ENCODE assay signal across 1 cellular context in genomic region chr10:103350522-103351260, GRCh38.
TF ChIP-seq lines count a peak whose summit lies in the region.

A gene with protein sequence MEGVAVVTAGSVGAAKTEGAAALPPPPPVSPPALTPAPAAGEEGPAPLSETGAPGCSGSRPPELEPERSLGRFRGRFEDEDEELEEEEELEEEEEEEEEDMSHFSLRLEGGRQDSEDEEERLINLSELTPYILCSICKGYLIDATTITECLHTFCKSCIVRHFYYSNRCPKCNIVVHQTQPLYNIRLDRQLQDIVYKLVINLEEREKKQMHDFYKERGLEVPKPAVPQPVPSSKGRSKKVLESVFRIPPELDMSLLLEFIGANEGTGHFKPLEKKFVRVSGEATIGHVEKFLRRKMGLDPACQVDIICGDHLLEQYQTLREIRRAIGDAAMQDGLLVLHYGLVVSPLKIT (minus strand): TSS chr10:103351140. CDS start chr10:103351066, 74 bp downstream.

TF ChIP-seq in HEK293, 187 proteins besides CTCF, POLR2A, EP300 and RAD21 (continued from another document and continues in another):
- TF ChIP-seq ZBTB6 (tag by site-specific recombination; IDR thresholded peaks at IDR 0.05) (peak; percentile 53; the same call in 1 of the 2 replicates), ZNF791 (tag by site-specific recombination; IDR thresholded peaks at IDR 0.05) (no peak), KLF7 (tag by site-specific recombination; IDR thresholded peaks at IDR 0.05; ENCODE audit: borderline replicate concordance) (no peak), ZNF837 (tag by site-specific recombination; IDR thresholded peaks at IDR 0.05) (no peak), ZNF302 (tag by site-specific recombination; IDR thresholded peaks at IDR 0.05; ENCODE audit: low read depth) (no peak), ZNF777 (tag by site-specific recombination; IDR thresholded peaks at IDR 0.05; ENCODE audit: borderline replicate concordance) (peak; percentile 55; the same call in 1 of the 2 replicates), ZNF16 (tag by site-specific recombination; IDR thresholded peaks at IDR 0.05; ENCODE audit: low read depth) (no peak), ZNF792 (tag by site-specific recombination; IDR thresholded peaks at IDR 0.05) (no peak), ZNF600 (tag by site-specific recombination; IDR thresholded peaks at IDR 0.05) (peak; percentile 70; the same call in 1 of the 2 replicates), ZNF214 (tag by site-specific recombination; IDR thresholded peaks at IDR 0.05; ENCODE audit: borderline replicate concordance) (no peak), RBAK (tag by site-specific recombination; IDR thresholded peaks at IDR 0.05) (no peak), ZNF221 (tag by site-specific recombination; IDR thresholded peaks at IDR 0.05; ENCODE audit: borderline replicate concordance) (no peak), ZSCAN18 (tag by site-specific recombination; IDR thresholded peaks at IDR 0.05) (no peak), KLF10 (tag by site-specific recombination; IDR thresholded peaks at IDR 0.05) (0 out of 2 replicates have a peak, but pooled peaks have one; percentile 50), ZNF394 (tag by site-specific recombination; IDR thresholded peaks at IDR 0.05; ENCODE audit: borderline replicate concordance) (peak; percentile 8; the same call in 1 of the 2 replicates), ZNF274 (IDR thresholded peaks at IDR 0.05; ENCODE audit: low read length) (no peak), ZNF274 (tag by site-specific recombination; IDR thresholded peaks at IDR 0.05; ENCODE audit: borderline replicate concordance) (no peak), ZNF114 (tag by site-specific recombination; IDR thresholded peaks at IDR 0.05) (no peak), ZNF624 (tag by site-specific recombination; IDR thresholded peaks at IDR 0.05) (no peak), ZNF596 (tag by site-specific recombination; IDR thresholded peaks at IDR 0.05) (no peak), HOXC10 (CRISPR knock-in tag; IDR thresholded peaks at IDR 0.05) (no peak), ZNF202 (tag by site-specific recombination; IDR thresholded peaks at IDR 0.05; ENCODE audit: borderline replicate concordance) (no peak), ZNF19 (tag by site-specific recombination; IDR thresholded peaks at IDR 0.05; ENCODE audit: low read depth) (no peak), ZNF670 (tag by site-specific recombination; IDR thresholded peaks at IDR 0.05; ENCODE audit: low read depth) (no peak), ZNF560 (tag by site-specific recombination; IDR thresholded peaks at IDR 0.05; ENCODE audit: borderline replicate concordance) (no peak), ZNF488 (tag by site-specific recombination; IDR thresholded peaks at IDR 0.05) (no peak), ZSCAN16 (tag by site-specific recombination; IDR thresholded peaks at IDR 0.05) (no peak), ZNF621 (tag by site-specific recombination; IDR thresholded peaks at IDR 0.05) (no peak), ZNF530 (tag by site-specific recombination; IDR thresholded peaks at IDR 0.05; ENCODE audit: low read depth) (no peak), SP3 (tag by site-specific recombination; IDR thresholded peaks at IDR 0.05) (no peak), ZNF549 (tag by site-specific recombination; IDR thresholded peaks at IDR 0.05) (no peak), ZNF426 (tag by site-specific recombination; IDR thresholded peaks at IDR 0.05) (no peak), ZFP69B (tag by site-specific recombination; IDR thresholded peaks at IDR 0.05) (no peak), TCF7L2 (IDR thresholded peaks at IDR 0.05; ENCODE audit: borderline replicate concordance, low read depth, low read length) (no peak), SP7 (tag by site-specific recombination; IDR thresholded peaks at IDR 0.05) (0 out of 2 replicates have a peak, but pooled peaks have one; percentile 36), ZNF571 (tag by site-specific recombination; IDR thresholded peaks at IDR 0.05) (no peak), ZNF350 (tag by site-specific recombination; IDR thresholded peaks at IDR 0.05) (no peak), IKZF3 (tag by site-specific recombination; IDR thresholded peaks at IDR 0.05) (no peak; the same call in 1 of the 2 replicates), ZFP37 (tag by site-specific recombination; IDR thresholded peaks at IDR 0.05) (peak; percentile 58; the same call in 1 of the 2 replicates), ZBTB49 (tag by site-specific recombination; IDR thresholded peaks at IDR 0.05; ENCODE audit: low read depth) (no peak), ZNF701 (tag by site-specific recombination; IDR thresholded peaks at IDR 0.05) (no peak), PRDM1 (tag by site-specific recombination; IDR thresholded peaks at IDR 0.05) (no peak), MZF1 (tag by site-specific recombination; IDR thresholded peaks at IDR 0.05; ENCODE audit: borderline replicate concordance) (no peak), ZXDB (tag by site-specific recombination; IDR thresholded peaks at IDR 0.05) (peak; percentile 91), ZNF280C (tag by site-specific recombination; IDR thresholded peaks at IDR 0.05) (no peak), ZSCAN5A (tag by site-specific recombination; IDR thresholded peaks at IDR 0.05) (no peak), ZNF248 (tag by site-specific recombination; IDR thresholded peaks at IDR 0.05) (no peak), ZNF629 (tag by site-specific recombination; IDR thresholded peaks at IDR 0.05) (no peak; the same call in 1 of the 2 replicates)
- TF ChIP-seq, protein P1, sequence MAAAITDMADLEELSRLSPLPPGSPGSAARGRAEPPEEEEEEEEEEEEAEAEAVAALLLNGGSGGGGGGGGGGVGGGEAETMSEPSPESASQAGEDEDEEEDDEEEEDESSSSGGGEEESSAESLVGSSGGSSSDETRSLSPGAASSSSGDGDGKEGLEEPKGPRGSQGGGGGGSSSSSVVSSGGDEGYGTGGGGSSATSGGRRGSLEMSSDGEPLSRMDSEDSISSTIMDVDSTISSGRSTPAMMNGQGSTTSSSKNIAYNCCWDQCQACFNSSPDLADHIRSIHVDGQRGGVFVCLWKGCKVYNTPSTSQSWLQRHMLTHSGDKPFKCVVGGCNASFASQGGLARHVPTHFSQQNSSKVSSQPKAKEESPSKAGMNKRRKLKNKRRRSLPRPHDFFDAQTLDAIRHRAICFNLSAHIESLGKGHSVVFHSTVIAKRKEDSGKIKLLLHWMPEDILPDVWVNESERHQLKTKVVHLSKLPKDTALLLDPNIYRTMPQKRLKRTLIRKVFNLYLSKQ (tag by site-specific recombination; IDR thresholded peaks at IDR 0.05; ENCODE audit: borderline replicate concordance) = no peak
- TF ChIP-seq, protein P2, sequence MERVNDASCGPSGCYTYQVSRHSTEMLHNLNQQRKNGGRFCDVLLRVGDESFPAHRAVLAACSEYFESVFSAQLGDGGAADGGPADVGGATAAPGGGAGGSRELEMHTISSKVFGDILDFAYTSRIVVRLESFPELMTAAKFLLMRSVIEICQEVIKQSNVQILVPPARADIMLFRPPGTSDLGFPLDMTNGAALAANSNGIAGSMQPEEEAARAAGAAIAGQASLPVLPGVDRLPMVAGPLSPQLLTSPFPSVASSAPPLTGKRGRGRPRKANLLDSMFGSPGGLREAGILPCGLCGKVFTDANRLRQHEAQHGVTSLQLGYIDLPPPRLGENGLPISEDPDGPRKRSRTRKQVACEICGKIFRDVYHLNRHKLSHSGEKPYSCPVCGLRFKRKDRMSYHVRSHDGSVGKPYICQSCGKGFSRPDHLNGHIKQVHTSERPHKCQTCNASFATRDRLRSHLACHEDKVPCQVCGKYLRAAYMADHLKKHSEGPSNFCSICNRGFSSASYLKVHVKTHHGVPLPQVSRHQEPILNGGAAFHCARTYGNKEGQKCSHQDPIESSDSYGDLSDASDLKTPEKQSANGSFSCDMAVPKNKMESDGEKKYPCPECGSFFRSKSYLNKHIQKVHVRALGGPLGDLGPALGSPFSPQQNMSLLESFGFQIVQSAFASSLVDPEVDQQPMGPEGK (tag by site-specific recombination; IDR thresholded peaks at IDR 0.05) = peak; percentile 78
- TF ChIP-seq, protein P3, sequence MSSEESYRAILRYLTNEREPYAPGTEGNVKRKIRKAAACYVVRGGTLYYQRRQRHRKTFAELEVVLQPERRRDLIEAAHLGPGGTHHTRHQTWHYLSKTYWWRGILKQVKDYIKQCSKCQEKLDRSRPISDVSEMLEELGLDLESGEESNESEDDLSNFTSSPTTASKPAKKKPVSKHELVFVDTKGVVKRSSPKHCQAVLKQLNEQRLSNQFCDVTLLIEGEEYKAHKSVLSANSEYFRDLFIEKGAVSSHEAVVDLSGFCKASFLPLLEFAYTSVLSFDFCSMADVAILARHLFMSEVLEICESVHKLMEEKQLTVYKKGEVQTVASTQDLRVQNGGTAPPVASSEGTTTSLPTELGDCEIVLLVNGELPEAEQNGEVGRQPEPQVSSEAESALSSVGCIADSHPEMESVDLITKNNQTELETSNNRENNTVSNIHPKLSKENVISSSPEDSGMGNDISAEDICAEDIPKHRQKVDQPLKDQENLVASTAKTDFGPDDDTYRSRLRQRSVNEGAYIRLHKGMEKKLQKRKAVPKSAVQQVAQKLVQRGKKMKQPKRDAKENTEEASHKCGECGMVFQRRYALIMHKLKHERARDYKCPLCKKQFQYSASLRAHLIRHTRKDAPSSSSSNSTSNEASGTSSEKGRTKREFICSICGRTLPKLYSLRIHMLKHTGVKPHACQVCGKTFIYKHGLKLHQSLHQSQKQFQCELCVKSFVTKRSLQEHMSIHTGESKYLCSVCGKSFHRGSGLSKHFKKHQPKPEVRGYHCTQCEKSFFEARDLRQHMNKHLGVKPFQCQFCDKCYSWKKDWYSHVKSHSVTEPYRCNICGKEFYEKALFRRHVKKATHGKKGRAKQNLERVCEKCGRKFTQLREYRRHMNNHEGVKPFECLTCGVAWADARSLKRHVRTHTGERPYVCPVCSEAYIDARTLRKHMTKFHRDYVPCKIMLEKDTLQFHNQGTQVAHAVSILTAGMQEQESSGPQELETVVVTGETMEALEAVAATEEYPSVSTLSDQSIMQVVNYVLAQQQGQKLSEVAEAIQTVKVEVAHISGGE (tag by site-specific recombination; conservative IDR thresholded peaks at IDR 0.05; ENCODE audit: low read depth) = no peak
